In genomic region chr5:57442080-57442839, GRCh38 we compare ENCODE assay signal across 10 cellular contexts.
DNase-seq lines count a peak whose midpoint lies in the region; ATAC-seq lines count a peak whose summit lies in the region.
"Had no signal": no experiment of that assay in that cellular context is flagged by ENCODE, and none has a peak within 500 bp of the region (broad histone marks: within the 10 kb centered on the region; RNA-seq: fewer than 3 reads in every experiment).

No MANE protein-coding gene starts in this region.

- H3K4me1 Mint-ChIP-seq in stimulated activated memory B cell treated with anti-CD40 and anti-IgM and Interleukin-4, amounts not matched to agents 10 μg/mL and 1 μg/mL and 100 μg/mL, for 72 hours = no peaks in the 10 kb centered on the region

- no peaks in the 10 kb centered on the region for H3K36me3 Mint-ChIP-seq in stimulated activated memory B cell treated with anti-CD40 and anti-IgM and Interleukin-4, amounts not matched to agents 10 μg/mL and 1 μg/mL and 100 μg/mL, for 72 hours

- H3K27me3 Mint-ChIP-seq in stimulated activated memory B cell treated with anti-CD40 and anti-IgM and Interleukin-4, amounts not matched to agents 10 μg/mL and 1 μg/mL and 100 μg/mL, for 72 hours = peaks cover 49% of the 10 kb centered on the region

- ATAC-seq in stimulated activated memory B cell treated with anti-CD40 and anti-IgM and Interleukin-4, amounts not matched to agents 10 μg/mL and 1 μg/mL and 100 μg/mL, for 72 hours = peak; percentile 67
- ATAC-seq in GM21529 (IDR thresholded peaks at IDR 0.05; ENCODE audit: unreplicated experiment) = no peak
- ATAC-seq in HG03354 (IDR thresholded peaks at IDR 0.05; ENCODE audit: poor library complexity, severe bottlenecking, unreplicated experiment) = no peak

- no peaks in the 10 kb centered on the region for H3K9me3 Mint-ChIP-seq in stimulated activated memory B cell treated with anti-CD40 and anti-IgM and Interleukin-4, amounts not matched to agents 10 μg/mL and 1 μg/mL and 100 μg/mL, for 72 hours
- H3K9me3 Mint-ChIP-seq: T-helper 2 cell treated with Interferon-gamma antibody and Interleukin-4, amounts not matched to agents 5 μg/mL and 100 μg/mL, for 36 hours had no signal

- peak; percentile 2 for DNase-seq in NCI-H82 (lab: John Stamatoyannopoulos, UW)
- DNase-seq in NCI-H82 treated with DMSO at 0.1 percent for 48 hours (lab: John Stamatoyannopoulos, UW; ENCODE audit: unreplicated experiment) = no peak
- DNase-seq in HS-5 (ENCODE audit: low read depth) = peak; percentile 77
- DNase-seq in epithelial cell of prostate (ENCODE audit: low read depth, low spot score) = peak; percentile 54
- no peak for DNase-seq in SHP77 (lab: John Stamatoyannopoulos, UW)

- H3K27ac ChIP-seq in epithelial cell of prostate = peak overlapping the region; percentile 25

- H3K27ac Mint-ChIP-seq in stimulated activated memory B cell treated with anti-CD40 and anti-IgM and Interleukin-4, amounts not matched to agents 10 μg/mL and 1 μg/mL and 100 μg/mL, for 72 hours = no peak overlapping the region
- H3K27ac Mint-ChIP-seq: B cell; T-helper 2 cell treated with Interferon-gamma antibody and Interleukin-4, amounts not matched to agents 5 μg/mL and 100 μg/mL, for 36 hours had no signal

- H3K4me3 Mint-ChIP-seq in stimulated activated memory B cell treated with anti-CD40 and anti-IgM and Interleukin-4, amounts not matched to agents 10 μg/mL and 1 μg/mL and 100 μg/mL, for 72 hours = no peak overlapping the region
- H3K4me3 Mint-ChIP-seq: B cell; T-helper 2 cell treated with Interferon-gamma antibody and Interleukin-4, amounts not matched to agents 5 μg/mL and 100 μg/mL, for 36 hours had no signal

Comparison
In these comparisons a context has a peak if more than half of its experiments do, and no peak if none do; other contexts are left out.
1. DNase-seq: peak in NCI-H82 (single experiment), HS-5 (single experiment) and epithelial cell of prostate (single experiment); none in NCI-H82 treated with DMSO at 0.1 percent for 48 hours (single experiment) and SHP77 (0 of 2).